1 cellular context compared by ENCODE assay signal in genomic region chr5:42889311-42889933, GRCh38.
TF ChIP-seq lines count a peak whose summit lies in the region.

No MANE protein-coding gene starts in this region.

TF ChIP-seq in K562, 482 proteins besides CTCF, POLR2A, EP300 and RAD21 (continued from another document and continues in another):
- TF ChIP-seq ZBTB40 (IDR thresholded peaks at IDR 0.05) (no peak), ZBTB40 (CRISPR knock-in tag; IDR thresholded peaks at IDR 0.05) (no peak), NCOA2 (IDR thresholded peaks at IDR 0.05; ENCODE audit: partially characterized antibody in 2 of 2) (no peak), TCF7L2 (IDR thresholded peaks at IDR 0.05; ENCODE audit: low read depth, low read length) (no peak), HDAC1 (IDR thresholded peaks at IDR 0.05) (no peak), RFX7 (CRISPR knock-in tag; IDR thresholded peaks at IDR 0.05) (no peak), ZNF184 (CRISPR knock-in tag; IDR thresholded peaks at IDR 0.05) (no peak), ZNF431 (CRISPR knock-in tag; IDR thresholded peaks at IDR 0.05) (no peak), SOX6 (IDR thresholded peaks at IDR 0.05) (0 out of 2 replicates have a peak, but pooled peaks have one; percentile 30), E2F1 (CRISPR knock-in tag; IDR thresholded peaks at IDR 0.05) (0 out of 2 replicates have a peak, but pooled peaks have one; percentile 45), POLR2B (IDR thresholded peaks at IDR 0.05; ENCODE audit: low read depth, partially characterized antibody) (no peak), ZNF592 (IDR thresholded peaks at IDR 0.05) (no peak), ARID1B (IDR thresholded peaks at IDR 0.05) (peak; percentile 59), SNAPC5 (CRISPR knock-in tag; IDR thresholded peaks at IDR 0.05) (no peak), ZNF384 (IDR thresholded peaks at IDR 0.05; ENCODE audit: low read depth, low read length) (0 out of 2 replicates have a peak, but pooled peaks have one; percentile 22), ZNF785 (CRISPR knock-in tag; IDR thresholded peaks at IDR 0.05) (no peak), RBM14 (IDR thresholded peaks at IDR 0.05; ENCODE audit: borderline replicate concordance, insufficient read depth, low read depth, low read length) (no peak), CBFA2T2 (conservative IDR thresholded peaks at IDR 0.05) (peak; percentile 61), MTA2 (IDR thresholded peaks at IDR 0.05; ENCODE audit: low read depth) (peak; percentile 41; the same call in 1 of the 2 replicates), KAT2B (IDR thresholded peaks at IDR 0.05; ENCODE audit: low read depth, low read length) (no peak), RBM39 (optimal IDR thresholded peaks at IDR 0.05; ENCODE audit: low read depth, low read length) (no peak), CHD2 (IDR thresholded peaks at IDR 0.05; ENCODE audit: low read depth, low read length) (no peak), MAFK (IDR thresholded peaks at IDR 0.05; ENCODE audit: low read length) (no peak), ZNF318 (IDR thresholded peaks at IDR 0.05; ENCODE audit: borderline replicate concordance in 1 of 2, low read depth in 1 of 2) (no peak), GATA2 (CRISPR knock-in tag; IDR thresholded peaks at IDR 0.05) (peak; percentile 93), NFATC3 (IDR thresholded peaks at IDR 0.05) (peak; percentile 61; the same call in 1 of the 2 replicates), TARDBP (IDR thresholded peaks at IDR 0.05) (no peak), HMBOX1 (IDR thresholded peaks at IDR 0.05) (peak; percentile 81), MTA3 (IDR thresholded peaks at IDR 0.05; ENCODE audit: borderline replicate concordance) (no peak), SMAD4 (CRISPR knock-in tag; conservative IDR thresholded peaks at IDR 0.05) (no peak), CEBPG (CRISPR knock-in tag; IDR thresholded peaks at IDR 0.05) (no peak), CEBPG (tag; conservative IDR thresholded peaks at IDR 0.05 in 1 of 2, IDR thresholded peaks at IDR 0.05 in 1 of 2) (no peak), IFI16 (CRISPR knock-in tag; IDR thresholded peaks at IDR 0.05) (no peak), E2F6 (IDR thresholded peaks at IDR 0.05; ENCODE audit: borderline replicate concordance in 1 of 2, extremely low read depth in 1 of 2, insufficient read depth in 1 of 2, insufficient read length in 1 of 2, low read depth in 1 of 2, low read length in 1 of 2, poor library complexity in 1 of 2, severe bottlenecking in 1 of 2) (no peak), SMAD3 (CRISPR knock-in tag; conservative IDR thresholded peaks at IDR 0.05) (no peak), FOXJ2 (tag; IDR thresholded peaks at IDR 0.05) (no peak)
